17 cellular contexts compared by ENCODE assay signal in genomic region chr3:174581551-174581950, GRCh38.
"Had no signal": no experiment of that assay in that cellular context is flagged by ENCODE, and none has a peak within 500 bp of the region (broad histone marks: within the 10 kb centered on the region; RNA-seq: fewer than 3 reads in every experiment).

No MANE protein-coding gene starts in this region.

- H3K4me3 Mint-ChIP-seq: activated CD4-positive, alpha-beta T cell treated with anti-CD3 and anti-CD28 coated beads, Interleukin-2, amount 10 ng/mL, durations not matched to agents 7 days and 5 days; endodermal cell; natural killer cell; stimulated activated naive CD8-positive, alpha-beta T cell treated with anti-CD3 and anti-CD28 coated beads, Interleukin-15, amount 100 ng/mL, for 72 hours had no signal

- H3K36me3 ChIP-seq: ascending aorta, breast epithelium, neutrophil, sigmoid colon, spleen, upper lobe of left lung had no signal

- H3K4me3 ChIP-seq: ascending aorta, breast epithelium, dorsolateral prefrontal cortex, sigmoid colon, spleen, upper lobe of left lung had no signal

- H2AFZ ChIP-seq: parathyroid adenoma had no signal

- H3K27ac ChIP-seq: ascending aorta, breast epithelium, dorsolateral prefrontal cortex, neutrophil, parathyroid adenoma, sigmoid colon, spleen, upper lobe of left lung had no signal

- H3K27me3 ChIP-seq: ascending aorta, breast epithelium, dorsolateral prefrontal cortex, neutrophil, sigmoid colon, spleen, upper lobe of left lung had no signal

- H3K4me1 Mint-ChIP-seq: activated CD4-positive, alpha-beta T cell treated with anti-CD3 and anti-CD28 coated beads, Interleukin-2, amount 10 ng/mL, durations not matched to agents 7 days and 5 days; endodermal cell; natural killer cell; stimulated activated naive CD8-positive, alpha-beta T cell treated with anti-CD3 and anti-CD28 coated beads, Interleukin-15, amount 100 ng/mL, for 72 hours had no signal

- H3K27me3 Mint-ChIP-seq: activated CD4-positive, alpha-beta T cell treated with anti-CD3 and anti-CD28 coated beads, Interleukin-2, amount 10 ng/mL, durations not matched to agents 7 days and 5 days; stimulated activated naive CD8-positive, alpha-beta T cell treated with anti-CD3 and anti-CD28 coated beads, Interleukin-15, amount 100 ng/mL, for 72 hours had no signal

- ATAC-seq: natural killer cell; stimulated activated naive CD8-positive, alpha-beta T cell treated with anti-CD3 and anti-CD28 coated beads, Interleukin-15, amount 100 ng/mL, for 72 hours had no signal

- H3K9ac ChIP-seq: parathyroid adenoma had no signal

- H3K9me3 ChIP-seq: ascending aorta, breast epithelium, neutrophil, sigmoid colon, upper lobe of left lung had no signal

- H3K79me2 ChIP-seq: parathyroid adenoma had no signal

- DNase-seq: activated CD4-positive, alpha-beta T cell treated with anti-CD3 and anti-CD28 coated beads, Interleukin-2, amount 10 ng/mL, durations not matched to agents 7 days and 5 days; activated CD4-positive, CD25-positive, alpha-beta regulatory T cell; activated naive CD4-positive, alpha-beta T cell treated with Interleukin-2 at 50 U/mL for 16 hours; dorsolateral prefrontal cortex; endodermal cell; erythroblast; hippocampal formation; mesenchymal stem cell; natural killer cell; sigmoid colon; spleen; stimulated activated naive CD8-positive, alpha-beta T cell treated with anti-CD3 and anti-CD28 coated beads, Interleukin-15, amount 100 ng/mL, for 72 hours; upper lobe of left lung had no signal

- H3K4me1 ChIP-seq: ascending aorta, breast epithelium, parathyroid adenoma, sigmoid colon, spleen, upper lobe of left lung had no signal

- H3K9me3 Mint-ChIP-seq: activated CD4-positive, alpha-beta T cell treated with anti-CD3 and anti-CD28 coated beads, Interleukin-2, amount 10 ng/mL, durations not matched to agents 7 days and 5 days; endodermal cell; stimulated activated naive CD8-positive, alpha-beta T cell treated with anti-CD3 and anti-CD28 coated beads, Interleukin-15, amount 100 ng/mL, for 72 hours had no signal

- H3K36me3 Mint-ChIP-seq: natural killer cell had no signal

- H3K27ac Mint-ChIP-seq: activated CD4-positive, alpha-beta T cell treated with anti-CD3 and anti-CD28 coated beads, Interleukin-2, amount 10 ng/mL, durations not matched to agents 7 days and 5 days; endodermal cell; natural killer cell; stimulated activated naive CD8-positive, alpha-beta T cell treated with anti-CD3 and anti-CD28 coated beads, Interleukin-15, amount 100 ng/mL, for 72 hours had no signal
